ENCODE assay signal across 8 cellular contexts in the genomic region with DNA sequence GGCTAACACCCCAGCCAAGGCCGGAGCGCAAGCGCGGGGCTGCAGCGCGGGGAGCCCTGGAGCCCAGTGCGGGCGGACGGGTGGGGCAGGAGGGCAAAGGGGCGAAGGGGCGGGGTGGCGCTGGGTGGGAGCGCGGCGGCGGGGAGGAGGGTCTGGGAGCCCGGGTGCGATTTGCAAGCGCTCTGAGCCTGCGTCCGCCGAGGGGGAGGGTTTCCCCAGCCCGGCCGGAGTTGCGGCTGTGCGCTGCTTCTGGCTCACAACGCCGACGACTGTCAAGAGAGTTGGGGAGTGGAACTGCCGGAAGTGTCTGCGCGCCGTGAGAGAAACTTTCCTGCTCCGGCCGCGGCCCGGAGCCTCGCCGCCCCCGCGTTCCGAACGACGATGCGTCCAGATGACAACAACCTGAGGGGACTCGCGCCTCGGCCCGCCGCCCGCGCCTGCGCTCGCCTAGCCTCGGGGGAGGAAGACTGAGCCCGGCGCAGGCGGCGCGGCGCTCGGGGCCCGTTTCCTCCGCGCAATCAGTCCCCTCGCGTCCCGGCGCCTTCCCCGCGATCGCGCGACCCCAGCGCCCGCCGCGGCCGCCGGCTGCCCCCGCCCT. TPM values are rescaled to one million over a fixed set of nuclear protein-coding genes. Genes with fewer than 3 reads are reported as not detected.
DNase-seq lines count a peak whose midpoint lies in the region; ATAC-seq and TF ChIP-seq lines count a peak whose summit lies in the region.

A gene with protein sequence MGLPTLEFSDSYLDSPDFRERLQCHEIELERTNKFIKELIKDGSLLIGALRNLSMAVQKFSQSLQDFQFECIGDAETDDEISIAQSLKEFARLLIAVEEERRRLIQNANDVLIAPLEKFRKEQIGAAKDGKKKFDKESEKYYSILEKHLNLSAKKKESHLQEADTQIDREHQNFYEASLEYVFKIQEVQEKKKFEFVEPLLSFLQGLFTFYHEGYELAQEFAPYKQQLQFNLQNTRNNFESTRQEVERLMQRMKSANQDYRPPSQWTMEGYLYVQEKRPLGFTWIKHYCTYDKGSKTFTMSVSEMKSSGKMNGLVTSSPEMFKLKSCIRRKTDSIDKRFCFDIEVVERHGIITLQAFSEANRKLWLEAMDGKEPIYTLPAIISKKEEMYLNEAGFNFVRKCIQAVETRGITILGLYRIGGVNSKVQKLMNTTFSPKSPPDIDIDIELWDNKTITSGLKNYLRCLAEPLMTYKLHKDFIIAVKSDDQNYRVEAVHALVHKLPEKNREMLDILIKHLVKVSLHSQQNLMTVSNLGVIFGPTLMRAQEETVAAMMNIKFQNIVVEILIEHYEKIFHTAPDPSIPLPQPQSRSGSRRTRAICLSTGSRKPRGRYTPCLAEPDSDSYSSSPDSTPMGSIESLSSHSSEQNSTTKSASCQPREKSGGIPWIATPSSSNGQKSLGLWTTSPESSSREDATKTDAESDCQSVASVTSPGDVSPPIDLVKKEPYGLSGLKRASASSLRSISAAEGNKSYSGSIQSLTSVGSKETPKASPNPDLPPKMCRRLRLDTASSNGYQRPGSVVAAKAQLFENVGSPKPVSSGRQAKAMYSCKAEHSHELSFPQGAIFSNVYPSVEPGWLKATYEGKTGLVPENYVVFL (plus strand): TSS at position 257 of the 598 bp plus-strand sequence. CDS start 391 bp downstream, outside the sequence.

- peaks cover 12% of the 10 kb centered on the region; the same call in 1 of the 2 replicates for H3K79me2 ChIP-seq in DOHH2 (ENCODE audit: control insufficient read depth, low read length)

- H3K4me3 Mint-ChIP-seq in stimulated activated naive B cell treated with anti-CD40 and anti-IgM and Interleukin-4, amounts not matched to agents 10 μg/mL and 1 μg/mL and 100 μg/mL, for 72 hours, result peak within 1 kb of the TSS; percentile 98

- H3K27ac Mint-ChIP-seq in stimulated activated naive B cell treated with anti-CD40 and anti-IgM and Interleukin-4, amounts not matched to agents 10 μg/mL and 1 μg/mL and 100 μg/mL, for 72 hours, result peak within 1 kb of the TSS; percentile 97

- ATAC-seq in GM19452 (IDR thresholded peaks at IDR 0.05; ENCODE audit: unreplicated experiment) (peak; percentile 64), HG03460 (IDR thresholded peaks at IDR 0.05; ENCODE audit: unreplicated experiment) (peak; percentile 69)
- ATAC-seq in stimulated activated naive B cell treated with anti-CD40 and anti-IgM and Interleukin-4, amounts not matched to agents 10 μg/mL and 1 μg/mL and 100 μg/mL, for 72 hours (replicated peaks), result peak; percentile 81 to 82

- no peaks in the 10 kb centered on the region for H3K27me3 ChIP-seq in DOHH2 (ENCODE audit: control insufficient read depth, low read length)

- H3K27ac ChIP-seq in DOHH2 (ENCODE audit: low read depth, low read length), result peak within 1 kb of the TSS; percentile 69

- WGBS in lower leg skin, 2 donors, result 1 to 3% methylated on average over 12 to 47 of the region's 81 CpGs

- no peaks in the 10 kb centered on the region for H3K9me3 ChIP-seq in DOHH2 (ENCODE audit: control insufficient read depth, insufficient read depth, low read length)

- H3K4me1 Mint-ChIP-seq in stimulated activated naive B cell treated with anti-CD40 and anti-IgM and Interleukin-4, amounts not matched to agents 10 μg/mL and 1 μg/mL and 100 μg/mL, for 72 hours, result peaks cover 37 to 70% of the 10 kb centered on the region in 2 donors

- H3F3A ChIP-seq in DOHH2 (ENCODE audit: control insufficient read depth, insufficient read depth), result peaks cover 8% of the 10 kb centered on the region

- DNase-seq in SW 1271 (lab: John Stamatoyannopoulos, UW), result peak; percentile 53 to 72
- peak; percentile 86 for DNase-seq in ecto neural progenitor cell (ENCODE audit: low spot score)
- DNase-seq in lower leg skin (ENCODE audit: low spot score in 2 of 2), result peak; percentile 53 to 91
- peak; percentile 85 for DNase-seq in stimulated activated naive B cell treated with anti-CD40 and anti-IgM and Interleukin-4, amounts not matched to agents 10 μg/mL and 1 μg/mL and 100 μg/mL, for 72 hours
- no peak for DNase-seq in AML-193 (lab: John Stamatoyannopoulos, UW)

- H4K20me1 ChIP-seq in DOHH2 (ENCODE audit: control insufficient read depth, insufficient read depth, low read depth, low read length), result no peaks in the 10 kb centered on the region

- TF ChIP-seq CTCF in DOHH2 (IDR thresholded peaks at IDR 0.05; ENCODE audit: low read depth, low read length, poor library complexity, severe bottlenecking) (no peak), lower leg skin (IDR thresholded peaks at IDR 0.05) (no peak)

- no peaks in the 10 kb centered on the region for H3K36me3 ChIP-seq in DOHH2 (ENCODE audit: control insufficient read depth, low read length)

- no peaks in the 10 kb centered on the region for H3K36me3 Mint-ChIP-seq in stimulated activated naive B cell treated with anti-CD40 and anti-IgM and Interleukin-4, amounts not matched to agents 10 μg/mL and 1 μg/mL and 100 μg/mL, for 72 hours

- peaks cover 52% of the 10 kb centered on the region for H3K4me1 ChIP-seq in DOHH2 (ENCODE audit: control insufficient read depth, low read length)

- no peaks in the 10 kb centered on the region for H3K27me3 Mint-ChIP-seq in stimulated activated naive B cell treated with anti-CD40 and anti-IgM and Interleukin-4, amounts not matched to agents 10 μg/mL and 1 μg/mL and 100 μg/mL, for 72 hours

- intact Hi-C loops in lower leg skin (cut with DNase I; ENCODE audit: low total_unique reads), result no loop called here

- no peaks in the 10 kb centered on the region for H3K9me3 Mint-ChIP-seq in stimulated activated naive B cell treated with anti-CD40 and anti-IgM and Interleukin-4, amounts not matched to agents 10 μg/mL and 1 μg/mL and 100 μg/mL, for 72 hours

- H3K4me3 ChIP-seq in DOHH2 (ENCODE audit: low read length) (peak within 1 kb of the TSS; percentile 96), lower leg skin (ENCODE audit: low read depth, poor library complexity, severe bottlenecking) (peak within 1 kb of the TSS; percentile 81)

- peak within 1 kb of the TSS; percentile 83 for H3K4me2 ChIP-seq in DOHH2 (ENCODE audit: low read length)

- no peaks in the 10 kb centered on the region for H3K9me2 ChIP-seq in DOHH2 (replicated peaks; ENCODE audit: control insufficient read depth, low read length)

- TF ChIP-seq POLR2A in lower leg skin (IDR thresholded peaks at IDR 0.05), result no peak

RNA-seq across cellular contexts. Expression of the gene that starts here (rescaled TPM):
- total RNA-seq in lower leg skin, result 10 to 100 TPM in 3 of 4 donors, 1 to 10 TPM in 1; 7.6 to 22.2 (median 14.6) TPM

Comparison
In these comparisons a context has a peak if more than half of its experiments do, and no peak if none do; other contexts are left out.
1. DNase-seq: peak in SW 1271 (2 of 2), ecto neural progenitor cell (single experiment), lower leg skin (2 of 2) and stimulated activated naive B cell treated with anti-CD40 and anti-IgM and Interleukin-4, amounts not matched to agents 10 μg/mL and 1 μg/mL and 100 μg/mL, for 72 hours (single experiment); none in AML-193 (0 of 2).
2. Peak in every context shown above with its lines, with median percentiles within 50 percentile points of each other: ATAC-seq.